In the genomic region with DNA sequence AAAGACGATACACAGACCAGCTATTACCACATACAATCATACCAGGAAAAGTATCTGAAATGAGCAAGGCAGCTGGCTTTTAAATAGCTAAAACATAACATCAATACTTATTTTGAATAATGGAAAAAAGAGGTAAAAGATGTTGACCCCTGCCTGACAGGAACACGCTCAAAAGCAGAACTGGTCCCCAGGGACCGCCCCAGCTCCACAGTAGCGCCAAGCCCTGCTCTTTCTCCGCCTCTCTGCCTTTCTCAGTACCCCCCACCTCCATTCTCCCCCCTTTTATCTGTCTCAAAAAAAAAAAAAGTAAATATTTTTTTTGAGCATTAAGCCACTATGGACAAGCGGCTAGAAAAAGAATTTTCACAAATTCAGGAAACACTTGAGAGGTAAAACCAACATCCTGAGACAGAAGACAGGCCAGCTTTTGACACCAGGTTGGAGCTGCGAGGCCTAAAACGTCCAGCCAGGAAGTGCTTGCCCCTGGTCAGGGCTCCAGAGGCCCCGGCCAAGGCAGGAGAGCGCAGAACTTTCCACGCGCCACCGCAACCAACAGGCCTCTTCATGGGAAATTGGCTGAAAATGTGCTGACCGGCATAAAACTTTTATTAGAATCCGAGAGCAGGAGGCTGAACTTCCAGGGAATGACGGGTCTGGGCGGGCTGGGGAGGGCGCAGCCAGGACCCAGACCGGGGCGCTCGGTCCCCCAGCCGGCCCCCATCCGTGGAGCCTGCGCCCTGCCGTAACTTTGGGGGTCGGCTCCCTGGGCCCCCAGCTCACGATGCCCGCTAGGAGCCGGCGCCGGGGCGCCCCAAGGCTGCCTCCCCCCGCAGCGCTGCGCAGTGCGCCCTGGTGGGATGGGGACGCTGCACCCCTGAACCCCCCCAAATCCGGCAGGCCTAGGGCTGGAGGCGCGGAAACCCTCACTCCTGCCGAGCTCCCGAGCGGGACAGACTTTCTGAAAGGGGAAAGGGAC, we compare ENCODE assay signal across 16 cellular contexts.
DNase-seq lines count a peak whose midpoint lies in the region; ATAC-seq and TF ChIP-seq lines count a peak whose summit lies in the region.
"Had no signal": no experiment of that assay in that cellular context is flagged by ENCODE, and none has a peak within 500 bp of the region (broad histone marks: within the 10 kb centered on the region; RNA-seq: fewer than 3 reads in every experiment).

No MANE protein-coding gene starts in this region.

- H3K27ac Mint-ChIP-seq in neural crest cell (ENCODE audit: unreplicated experiment), result no peak overlapping the region
- H3K27ac Mint-ChIP-seq: activated CD8-positive, alpha-beta T cell treated with anti-CD3 and anti-CD28 coated beads for 36 hours; stimulated activated effector memory CD8-positive, alpha-beta T cell treated with anti-CD3 and anti-CD28 coated beads, Interleukin-12 subunit alpha, Interleukin-12 subunit beta, amount 100 ng/mL, for 72 hours had no signal

- H3K4me1 Mint-ChIP-seq in neural crest cell, result peaks cover 44% of the 10 kb centered on the region
- H3K4me1 Mint-ChIP-seq: stimulated activated effector memory CD8-positive, alpha-beta T cell treated with anti-CD3 and anti-CD28 coated beads, Interleukin-12 subunit alpha, Interleukin-12 subunit beta, amount 100 ng/mL, for 72 hours had no signal

- H3K4me1 ChIP-seq in ES-I3 (ENCODE audit: insufficient read depth, low read length), result peaks cover 50% of the 10 kb centered on the region

- peak overlapping the region; percentile 52 for H3K9ac ChIP-seq in ES-I3 (ENCODE audit: low read depth, low read length)

- peak overlapping the region; percentile 42; the same call in 1 of the 2 replicates for H3K27ac ChIP-seq in VCaP
- H3K27ac ChIP-seq: lower lobe of right lung, SK-N-MC had no signal

- H3K4me3 Mint-ChIP-seq in neural crest cell, result peak overlapping the region; percentile 83
- H3K4me3 Mint-ChIP-seq: activated CD8-positive, alpha-beta T cell treated with anti-CD3 and anti-CD28 coated beads for 36 hours; stimulated activated effector memory CD8-positive, alpha-beta T cell treated with anti-CD3 and anti-CD28 coated beads, Interleukin-12 subunit alpha, Interleukin-12 subunit beta, amount 100 ng/mL, for 72 hours had no signal

- H3K36me3 ChIP-seq in ES-I3 (ENCODE audit: insufficient read depth, low read length), result no peaks in the 10 kb centered on the region; the same call in 1 of the 2 replicates
- H3K36me3 ChIP-seq: lower lobe of right lung had no signal

- DNase-seq in left ventricle myocardium superior (peak; percentile 47), neural crest cell (ENCODE audit: low read depth, low spot score) (no peak), NCI-H446 treated with DMSO at 0.1 percent for 48 hours (lab: John Stamatoyannopoulos, UW) (no peak)
- no peak for DNase-seq in stimulated activated CD8-positive, alpha-beta memory T cell treated with anti-CD3 and anti-CD28 coated beads, Interleukin-4, amount 100 ng/mL, for 48 hours
- no peak for DNase-seq in activated CD8-positive, alpha-beta memory T cell treated with anti-CD3 and anti-CD28 coated beads for 24 hours
- DNase-seq: activated CD8-positive, alpha-beta T cell treated with anti-CD3 and anti-CD28 coated beads for 36 hours; cerebellar nuclear complex; erythroblast; head of caudate nucleus; IMR-90; lower lobe of right lung had no signal

- ATAC-seq in left ventricle myocardium superior, result peak; percentile 80
- no peak for ATAC-seq in HG03354 (IDR thresholded peaks at IDR 0.05; ENCODE audit: poor library complexity, severe bottlenecking, unreplicated experiment)
- ATAC-seq: activated CD8-positive, alpha-beta T cell treated with anti-CD3 and anti-CD28 coated beads for 36 hours; lower lobe of right lung; stimulated activated effector memory CD8-positive, alpha-beta T cell treated with anti-CD3 and anti-CD28 coated beads, Interleukin-12 subunit alpha, Interleukin-12 subunit beta, amount 100 ng/mL, for 72 hours had no signal

- no peaks in the 10 kb centered on the region for H3K9me3 ChIP-seq in ES-I3 (ENCODE audit: control insufficient read depth, insufficient read depth, low read length)
- H3K9me3 ChIP-seq: lower lobe of right lung had no signal

- peaks cover 30% of the 10 kb centered on the region for H3K27me3 Mint-ChIP-seq in neural crest cell (ENCODE audit: low read depth)

- H3K36me3 Mint-ChIP-seq in neural crest cell (ENCODE audit: low read depth), result no peaks in the 10 kb centered on the region
- H3K36me3 Mint-ChIP-seq: stimulated activated effector memory CD8-positive, alpha-beta T cell treated with anti-CD3 and anti-CD28 coated beads, Interleukin-12 subunit alpha, Interleukin-12 subunit beta, amount 100 ng/mL, for 72 hours had no signal

- no peak for TF ChIP-seq CTCF in VCaP (conservative IDR thresholded peaks at IDR 0.05)
- TF ChIP-seq CTCF in neural crest cell (conservative IDR thresholded peaks at IDR 0.05), result no peak

- no peaks in the 10 kb centered on the region for H3K9me3 Mint-ChIP-seq in neural crest cell
- H3K9me3 Mint-ChIP-seq: activated CD8-positive, alpha-beta T cell treated with anti-CD3 and anti-CD28 coated beads for 36 hours; stimulated activated effector memory CD8-positive, alpha-beta T cell treated with anti-CD3 and anti-CD28 coated beads, Interleukin-12 subunit alpha, Interleukin-12 subunit beta, amount 100 ng/mL, for 72 hours had no signal

- intact Hi-C loops in left ventricle myocardium superior (cut with micrococcal nuclease), result no loop called here
